Comparison of ENCODE assay signal across 21 cellular contexts in the genomic region with DNA sequence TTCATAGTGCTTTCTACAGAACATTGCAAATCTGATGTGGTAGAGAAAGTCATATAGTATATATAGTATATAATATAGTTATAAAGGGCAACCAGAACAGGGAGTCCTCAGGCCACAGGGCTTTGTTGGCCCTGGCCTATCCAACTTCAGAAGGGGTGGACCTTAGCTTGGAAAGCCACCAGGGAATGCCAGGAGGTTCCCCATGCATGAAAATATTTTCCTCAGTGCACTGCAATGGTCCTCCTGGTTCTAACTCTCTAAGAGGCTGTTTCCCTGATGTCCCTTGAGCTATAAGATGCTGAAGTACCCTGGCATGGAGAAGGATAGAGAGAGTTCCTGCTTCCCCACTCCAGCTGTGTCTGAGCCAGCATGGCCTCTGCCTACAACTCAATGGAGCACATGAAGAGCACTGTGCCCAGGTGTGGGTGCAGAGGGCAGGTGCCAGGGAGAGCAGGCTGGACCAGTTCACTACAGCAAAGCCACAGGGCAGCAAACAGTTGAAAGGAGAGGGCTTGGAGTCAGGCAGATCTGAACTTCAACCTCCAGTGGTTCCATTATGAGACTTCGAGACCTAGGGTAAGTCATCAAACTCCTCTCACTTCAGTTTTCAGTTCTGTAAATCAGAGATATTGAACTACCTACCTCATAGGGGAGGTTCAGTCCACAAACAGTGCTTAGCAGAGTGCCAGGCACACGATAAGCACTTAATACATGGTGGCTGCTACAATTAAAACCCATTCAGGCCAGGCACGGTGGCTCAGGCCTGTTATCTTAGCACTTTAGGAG.
DNase-seq lines count a peak whose midpoint lies in the region; ATAC-seq and TF ChIP-seq lines count a peak whose summit lies in the region.
"Had no signal": no experiment of that assay in that cellular context is flagged by ENCODE, and none has a peak within 500 bp of the region (broad histone marks: within the 10 kb centered on the region; RNA-seq: fewer than 3 reads in every experiment).

No MANE protein-coding gene starts in this region.

- H3K4me1 ChIP-seq in upper lobe of right lung, result no peaks in the 10 kb centered on the region
- H3K4me1 ChIP-seq: uterus had no signal

- H3K36me3 ChIP-seq in upper lobe of right lung, result no peaks in the 10 kb centered on the region
- H3K36me3 ChIP-seq: uterus had no signal

- TF ChIP-seq CTCF in GM10248 (IDR thresholded peaks at IDR 0.05; ENCODE audit: control extremely low read depth, extremely low read depth, low read depth, missing control alignments) (no peak), upper lobe of right lung (IDR thresholded peaks at IDR 0.05) (no peak)

- peak; percentile 55 for ATAC-seq in GM19043 (IDR thresholded peaks at IDR 0.05; ENCODE audit: low read depth, unreplicated experiment)
- ATAC-seq in HG02759 (IDR thresholded peaks at IDR 0.05; ENCODE audit: unreplicated experiment), result peak; percentile 61
- ATAC-seq in HG03442 (IDR thresholded peaks at IDR 0.05; ENCODE audit: unreplicated experiment), result peak; percentile 74
- ATAC-seq in HG03139 (IDR thresholded peaks at IDR 0.05; ENCODE audit: unreplicated experiment), result no peak
- no peak for ATAC-seq in upper lobe of right lung
- ATAC-seq: WTC11 had no signal

- H3K27ac ChIP-seq in upper lobe of right lung, result no peak overlapping the region
- H3K27ac ChIP-seq: uterus had no signal

- H3K4me3 ChIP-seq in upper lobe of right lung, result no peak overlapping the region
- H3K4me3 ChIP-seq: uterus had no signal

- no peaks in the 10 kb centered on the region for H3K27me3 ChIP-seq in upper lobe of right lung
- H3K27me3 ChIP-seq: uterus had no signal

- POLR2A ChIA-PET in GM10248 (lab: Yijun Ruan, JAX), result no interaction called here

- CTCF ChIA-PET in GM10248 (lab: Yijun Ruan, JAX), result no interaction called here

- DNase-seq in GM10248 (ENCODE audit: extremely low spot score), result peak; percentile 67
- no peak for DNase-seq in iPS-NIHi11 (ENCODE audit: low spot score)
- no peak for DNase-seq in occipital lobe (lab: John Stamatoyannopoulos, UW)
- DNase-seq in upper lobe of right lung, result no peak
- DNase-seq: activated CD4-positive, alpha-beta memory T cell treated with anti-CD3 and anti-CD28 coated beads, Interleukin-2, amount 10 ng/mL, durations not matched to agents 7 days and 5 days; activated naive CD4-positive, alpha-beta T cell treated with Interleukin-2 at 50 U/mL for 16 hours; activated T-cell treated with anti-CD3 and anti-CD28 coated beads, Interleukin-2, amount 50 U/mL, for 1 hour; COR-L47; HCEC 1CT; head of caudate nucleus; immature natural killer cell; KBM-7; NCI-H1694 treated with DMSO at 0.1 percent for 48 hours; NCI-H2227 treated with DMSO at 0.1 percent for 48 hours; stimulated activated CD4-positive, alpha-beta T cell treated with anti-CD3 and anti-CD28 coated beads, Interleukin-4, amount 100 ng/mL, for 4 hours; uterus had no signal

- intact Hi-C loops in upper lobe of right lung (cut with DNase I), result no loop called here

- H3K9me3 ChIP-seq in upper lobe of right lung, result no peaks in the 10 kb centered on the region
- H3K9me3 ChIP-seq: uterus had no signal

Comparison
In these comparisons a context has a peak if more than half of its experiments do, and no peak if none do; other contexts are left out.
1. ATAC-seq: peak in GM19043 (single experiment), HG02759 (single experiment) and HG03442 (single experiment); none in HG03139 (single experiment) and upper lobe of right lung (single experiment).